ENCODE assay signal across 16 cellular contexts in the genomic region with DNA sequence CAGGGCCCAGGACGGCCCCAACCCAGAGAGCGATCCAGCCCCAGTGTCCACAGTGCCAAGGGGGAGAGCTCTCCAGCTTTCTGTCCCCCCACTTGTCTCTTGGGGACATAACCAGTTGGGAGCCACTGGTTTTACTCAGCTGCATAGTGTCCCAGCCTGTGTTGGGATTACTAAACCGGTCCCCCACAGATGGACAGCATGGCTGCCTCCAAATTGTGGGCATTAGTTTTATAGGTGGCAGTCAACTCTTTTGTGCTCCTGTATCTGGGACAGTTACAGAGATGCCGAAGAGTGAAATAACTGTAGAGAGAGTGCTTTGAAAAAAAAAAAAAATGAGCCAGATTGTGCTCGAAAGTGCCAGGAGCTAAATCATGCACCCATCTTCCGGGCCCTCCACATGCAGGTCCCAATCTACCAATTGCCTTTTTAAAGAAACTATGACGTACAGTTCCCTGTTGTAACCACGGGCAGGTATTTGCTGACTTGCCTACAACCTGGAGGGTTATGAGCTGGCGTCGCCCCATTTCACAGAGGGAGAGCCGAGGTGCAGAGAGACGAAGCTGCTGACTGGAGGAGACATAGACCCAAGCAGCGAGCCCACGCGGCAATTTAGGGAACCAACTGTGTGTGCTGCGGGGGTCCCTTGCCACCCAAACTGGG. TPM values are rescaled to one million over a fixed set of nuclear protein-coding genes. Genes with fewer than 3 reads are reported as not detected.
DNase-seq lines count a peak whose midpoint lies in the region; ATAC-seq and TF ChIP-seq lines count a peak whose summit lies in the region.
"Had no signal": no experiment of that assay in that cellular context is flagged by ENCODE, and none has a peak within 500 bp of the region (broad histone marks: within the 10 kb centered on the region; RNA-seq: fewer than 3 reads in every experiment).

No MANE protein-coding gene starts in this region.

- H3K4me1 ChIP-seq in BLaER1 = peaks cover 61% of the 10 kb centered on the region
- H3K4me1 ChIP-seq in Panc1 (ENCODE audit: control insufficient read depth, insufficient read depth, low read length) = peaks cover 35% of the 10 kb centered on the region
- peaks cover 30 to 67% (median 61%) of the 10 kb centered on the region in 4 donors for H3K4me1 ChIP-seq in esophagus muscularis mucosa
- peaks cover 29 to 33% of the 10 kb centered on the region in 2 donors for H3K4me1 ChIP-seq in gastrocnemius medialis
- H3K4me1 ChIP-seq: foreskin keratinocyte had no signal

- no peak overlapping the region for H3K4me3 ChIP-seq in BLaER1
- H3K4me3 ChIP-seq in Panc1 (ENCODE audit: low read depth in 2 of 2, low read length in 2 of 2) = no peak overlapping the region
- H3K4me3 ChIP-seq in esophagus muscularis mucosa = no peak overlapping the region
- no peak overlapping the region for H3K4me3 ChIP-seq in gastrocnemius medialis
- H3K4me3 ChIP-seq: neural progenitor cell had no signal

- TF ChIP-seq POLR2A in esophagus muscularis mucosa (IDR thresholded peaks at IDR 0.05; ENCODE audit: low read depth) = no peak
- TF ChIP-seq POLR2A in gastrocnemius medialis (IDR thresholded peaks at IDR 0.05) = no peak

- H3K27ac ChIP-seq in BLaER1 (0 out of 2 replicates have a peak overlapping the region, but pooled peaks have one; percentile 13), Panc1 (ENCODE audit: low read length) (peak overlapping the region; percentile 91), esophagus muscularis mucosa (replicated peaks in 1 of 4) (peak overlapping the region; percentile 98 to 100 (median 100)), gastrocnemius medialis (peak overlapping the region; percentile 98 to 100 (median 98))
- H3K27ac ChIP-seq: foreskin keratinocyte, neural progenitor cell had no signal

- H3K4me2 ChIP-seq in BLaER1 = peak overlapping the region; percentile 39
- H3K4me2 ChIP-seq: neural progenitor cell had no signal

- BruUV-seq in Panc1 (replicated peaks; lab: Mats Ljungman, UMichigan) = TSS peak; percentile 12

- no peaks in the 10 kb centered on the region for H3K27me3 ChIP-seq in BLaER1
- no peaks in the 10 kb centered on the region for H3K27me3 ChIP-seq in Panc1 (ENCODE audit: control insufficient read depth, insufficient read depth, low read length)
- no peaks in the 10 kb centered on the region for H3K27me3 ChIP-seq in esophagus muscularis mucosa
- no peaks in the 10 kb centered on the region for H3K27me3 ChIP-seq in gastrocnemius medialis

- in situ Hi-C loops in Panc1 (cut with HindIII; ENCODE audit: low pct_unique_long_range_greater_than_20kb, low sequenced_read_pairs) = no loop called here
- in situ Hi-C loops in gastrocnemius medialis (cut with MboI; ENCODE audit: low sequenced_read_pairs in 4 of 4) = no loop called here

- intact Hi-C loops in Panc1 (cut with micrococcal nuclease; ENCODE audit: unreplicated experiment) (no loop called here), esophagus muscularis mucosa (cut with DNase I) (loop anchor here (10.0 kb wide), 1 partner anchor 61 kb away; no protein-coding TSS in a partner anchor), gastrocnemius medialis (cut with DNase I; ENCODE audit: low total_unique reads) (loop anchor here (5.0 kb wide), 1 partner anchor 88 kb away; no protein-coding TSS in a partner anchor)

- DNase-seq in Panc1 (ENCODE audit: low read depth, low spot score) = no peak
- no peak for DNase-seq in esophagus muscularis mucosa (ENCODE audit: extremely low spot score)
- peak in 1 of 2 donors; percentile 1 for DNase-seq in gastrocnemius medialis
- no peak for DNase-seq in MV-4-11 (lab: John Stamatoyannopoulos, UW)
- DNase-seq in DMS53 (lab: John Stamatoyannopoulos, UW) = no peak
- DNase-seq: activated CD4-positive, alpha-beta T cell treated with anti-CD3 and anti-CD28 coated beads, Interleukin-2, amount 10 ng/mL, durations not matched to agents 7 days and 5 days; central memory CD4-positive, alpha-beta T cell; NCI-H2029; NCI-H524; stimulated activated CD4-positive, alpha-beta T cell treated with anti-CD3 and anti-CD28 coated beads, Interleukin-2, amount 100 ng/mL, for 48 hours had no signal

- 61% methylated on average over 9 of the region's 16 CpGs for WGBS in esophagus muscularis mucosa

- H3K9me3 ChIP-seq in BLaER1 = no peaks in the 10 kb centered on the region
- H3K9me3 ChIP-seq in Panc1 (ENCODE audit: control insufficient read depth, insufficient read depth, low read depth, low read length) = no peaks in the 10 kb centered on the region
- no peaks in the 10 kb centered on the region for H3K9me3 ChIP-seq in esophagus muscularis mucosa
- no peaks in the 10 kb centered on the region for H3K9me3 ChIP-seq in gastrocnemius medialis

- H4K20me1 ChIP-seq in BLaER1 = peaks cover 53% of the 10 kb centered on the region

- POLR2A ChIA-PET in Panc1 (lab: Charles Lee) = no interaction called here

- no peak for TF ChIP-seq EP300 in esophagus muscularis mucosa (IDR thresholded peaks at IDR 0.05)

- H3K36me3 ChIP-seq in BLaER1 (no peaks in the 10 kb centered on the region), Panc1 (ENCODE audit: control insufficient read depth, insufficient read depth, low read length) (no peaks in the 10 kb centered on the region), esophagus muscularis mucosa (no peaks in the 10 kb centered on the region), gastrocnemius medialis (no peaks in the 10 kb centered on the region)
- H3K36me3 ChIP-seq: neural progenitor cell had no signal

- H3K9ac ChIP-seq in BLaER1 = peak overlapping the region; percentile 34; the same call in 1 of the 2 replicates
- H3K9ac ChIP-seq: neural progenitor cell had no signal

- CTCF ChIA-PET in Panc1 (lab: Charles Lee) = no interaction called here

- no peak for ATAC-seq in Panc1
- no peak for ATAC-seq in gastrocnemius medialis
- no peak for ATAC-seq in HG02678 (IDR thresholded peaks at IDR 0.05; ENCODE audit: unreplicated experiment)
- no peak for ATAC-seq in HG03342 (IDR thresholded peaks at IDR 0.05; ENCODE audit: unreplicated experiment)
- ATAC-seq: foreskin keratinocyte, SK-N-SH treated with all-trans-retinoic acid at 6 μM for 48 hours had no signal

- no peak for TF ChIP-seq CTCF in Panc1 (IDR thresholded peaks at IDR 0.05)
- no peak for TF ChIP-seq CTCF in esophagus muscularis mucosa (IDR thresholded peaks at IDR 0.05)
- TF ChIP-seq CTCF in gastrocnemius medialis (IDR thresholded peaks at IDR 0.05 in 4 of 5, conservative IDR thresholded peaks at IDR 0.05 in 1 of 5) = no peak

RNA-seq across cellular contexts. Expression of a gene that starts 2.4 kb away (rescaled TPM):
- 120 TPM for total RNA-seq in Panc1 (2021; ENCODE audit: unreplicated experiment)
- 56.0 TPM for polyA plus RNA-seq in Panc1 (2012; ENCODE audit: insufficient read length)
- total RNA-seq in esophagus muscularis mucosa = 100 to 1,000 TPM; 165 to 297 (median 211) TPM
- 100 to 1,000 TPM in 3 of 4 donors, 10 to 100 TPM in 1; 90.2 to 403 (median 348) TPM for total RNA-seq in gastrocnemius medialis

Comparison
In these comparisons a context has a peak if more than half of its experiments do, and no peak if none do; other contexts are left out.
1. H3K27ac ChIP-seq: peak in every context shown above with its lines; median percentile 100 in esophagus muscularis mucosa; 98 in gastrocnemius medialis; 91 in Panc1; 13 in BLaER1.